In the genomic region with DNA sequence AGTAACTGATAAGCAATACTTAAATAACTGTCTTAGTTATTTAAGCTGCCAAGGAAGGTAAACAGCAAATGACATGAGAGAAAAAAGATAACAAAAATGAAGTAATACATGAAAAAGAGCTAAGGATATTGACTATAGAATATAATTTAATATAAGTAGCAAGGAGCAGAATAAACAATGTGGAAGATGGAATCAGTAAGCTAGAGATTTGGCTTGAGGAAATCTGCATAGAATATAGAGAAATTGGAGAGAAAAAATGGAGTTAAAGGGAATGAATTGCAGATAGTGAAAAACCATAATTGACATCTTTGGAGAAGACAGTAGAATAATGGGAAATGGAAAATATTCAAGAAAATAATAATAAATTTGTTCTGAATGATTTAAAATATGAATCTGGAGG, we compare ENCODE assay signal across 28 cellular contexts.
"Had no signal": no experiment of that assay in that cellular context is flagged by ENCODE, and none has a peak within 500 bp of the region (broad histone marks: within the 10 kb centered on the region; RNA-seq: fewer than 3 reads in every experiment).

No MANE protein-coding gene starts in this region.

- H3K9me3 ChIP-seq: colonic mucosa, gastroesophageal sphincter, prostate gland, sigmoid colon, vagina had no signal

- H3K4me3 Mint-ChIP-seq: dendritic cell treated with granulocyte-macrophage colony-stimulating factor and Interleukin-4, amounts not matched to agents 40 ng/mL and 50 ng/mL, for 4 days; mesothelial cell of epicardium; naive B cell; natural killer cell treated with Interleukin-12 subunit alpha and Interleukin-12 subunit beta and Interleukin-15 and Interleukin-18, amount 100 ng/mL, for 72 hours; neural progenitor cell; stimulated activated memory B cell treated with anti-CD40 and anti-IgM and Interleukin-4, amounts not matched to agents 10 μg/mL and 1 μg/mL and 100 μg/mL, for 72 hours had no signal

- H3K27ac ChIP-seq: colonic mucosa, esophagus muscularis mucosa, foreskin keratinocyte, gastroesophageal sphincter, heart left ventricle, hepatocyte, left lung, neural progenitor cell, parathyroid adenoma, prostate gland, right atrium auricular region, sigmoid colon, thoracic aorta, transverse colon, vagina had no signal

- H3K27me3 ChIP-seq: colonic mucosa, esophagus muscularis mucosa, foreskin keratinocyte, gastroesophageal sphincter, heart left ventricle, hepatocyte, left lung, neural progenitor cell, right atrium auricular region, sigmoid colon, transverse colon, vagina had no signal

- H3K36me3 ChIP-seq: colonic mucosa, prostate gland had no signal

- H3K4me1 Mint-ChIP-seq: mesothelial cell of epicardium; naive B cell; neural progenitor cell; stimulated activated memory B cell treated with anti-CD40 and anti-IgM and Interleukin-4, amounts not matched to agents 10 μg/mL and 1 μg/mL and 100 μg/mL, for 72 hours had no signal

- ATAC-seq: gastroesophageal sphincter; heart left ventricle; left cardiac atrium; left lung; mucosa of descending colon; natural killer cell treated with Interleukin-12 subunit alpha and Interleukin-12 subunit beta and Interleukin-15 and Interleukin-18, amount 100 ng/mL, for 72 hours; stimulated activated memory B cell treated with anti-CD40 and anti-IgM and Interleukin-4, amounts not matched to agents 10 μg/mL and 1 μg/mL and 100 μg/mL, for 72 hours; stimulated activated naive CD8-positive, alpha-beta T cell treated with anti-CD3 and anti-CD28 coated beads, Interleukin-15, Interleukin-2, amounts not matched to agents 100 U/mL and 50 U/mL, for 24 hours had no signal

- DNase-seq: colonic mucosa; effector CD8-positive, alpha-beta T cell; foreskin keratinocyte; heart left ventricle; left cardiac atrium; left lung; mesenchymal stem cell; mucosa of descending colon; naive B cell; sigmoid colon; stimulated activated CD4-positive, alpha-beta T cell treated with anti-CD3 and anti-CD28 coated beads, Interleukin-2, amount 100 ng/mL, for 24 hours; stimulated activated CD4-positive, alpha-beta T cell treated with anti-CD3 and anti-CD28 coated beads, Interleukin-4, amount 100 ng/mL, for 4 hours; stimulated activated naive CD8-positive, alpha-beta T cell treated with anti-CD3 and anti-CD28 coated beads, Interleukin-15, Interleukin-2, amounts not matched to agents 100 U/mL and 50 U/mL, for 24 hours; transverse colon had no signal

- H3K27ac Mint-ChIP-seq: dendritic cell treated with granulocyte-macrophage colony-stimulating factor and Interleukin-4, amounts not matched to agents 40 ng/mL and 50 ng/mL, for 4 days; mesothelial cell of epicardium; naive B cell; natural killer cell treated with Interleukin-12 subunit alpha and Interleukin-12 subunit beta and Interleukin-15 and Interleukin-18, amount 100 ng/mL, for 72 hours; neural progenitor cell; stimulated activated memory B cell treated with anti-CD40 and anti-IgM and Interleukin-4, amounts not matched to agents 10 μg/mL and 1 μg/mL and 100 μg/mL, for 72 hours had no signal

- H3K4me3 ChIP-seq: colonic mucosa, esophagus muscularis mucosa, gastroesophageal sphincter, heart left ventricle, hepatocyte, left lung, mucosa of descending colon, neural progenitor cell, prostate gland, right atrium auricular region, sigmoid colon, thoracic aorta, transverse colon, vagina had no signal

- H3K4me1 ChIP-seq: colonic mucosa, esophagus muscularis mucosa, foreskin keratinocyte, gastroesophageal sphincter, heart left ventricle, left lung, neural progenitor cell, parathyroid adenoma, prostate gland, right atrium auricular region, sigmoid colon, transverse colon, vagina had no signal

- FAIRE-seq: endothelial cell of umbilical vein had no signal

- H3K27me3 Mint-ChIP-seq: dendritic cell treated with granulocyte-macrophage colony-stimulating factor and Interleukin-4, amounts not matched to agents 40 ng/mL and 50 ng/mL, for 4 days; naive B cell; natural killer cell treated with Interleukin-12 subunit alpha and Interleukin-12 subunit beta and Interleukin-15 and Interleukin-18, amount 100 ng/mL, for 72 hours; stimulated activated memory B cell treated with anti-CD40 and anti-IgM and Interleukin-4, amounts not matched to agents 10 μg/mL and 1 μg/mL and 100 μg/mL, for 72 hours had no signal
